ENCODE assay signal across 14 cellular contexts in genomic region chr5:9852686-9853085, GRCh38.
"Had no signal": no experiment of that assay in that cellular context is flagged by ENCODE, and none has a peak within 500 bp of the region (broad histone marks: within the 10 kb centered on the region; RNA-seq: fewer than 3 reads in every experiment).

No MANE protein-coding gene starts in this region.

- H3K4me1 ChIP-seq: esophagus muscularis mucosa, left ventricle myocardium inferior, spleen had no signal

- DNase-seq: activated CD4-positive, alpha-beta memory T cell treated with anti-CD3 and anti-CD28 coated beads for 36 hours; activated CD4-positive, alpha-beta T cell treated with anti-CD3 and anti-CD28 coated beads for 36 hours; activated T-cell treated with anti-CD3 and anti-CD28 coated beads for 4 hours; amniotic stem cell; cortex of kidney; effector CD4-positive, alpha-beta T cell; head of caudate nucleus; left ventricle myocardium inferior; occipital lobe; retina; spleen; stimulated activated CD4-positive, alpha-beta T cell treated with anti-CD3 and anti-CD28 coated beads, Interleukin-4, amount 100 ng/mL, for 4 hours; stimulated activated naive B cell treated with anti-CD40 and anti-IgM and Interleukin-4, amounts not matched to agents 10 μg/mL and 1 μg/mL and 100 μg/mL, for 72 hours had no signal

- H3K36me3 ChIP-seq: esophagus muscularis mucosa, left ventricle myocardium inferior, spleen had no signal

- H3K27ac ChIP-seq: esophagus muscularis mucosa, left ventricle myocardium inferior, spleen had no signal

- H3K27me3 ChIP-seq: spleen had no signal

- H3K4me3 ChIP-seq: esophagus muscularis mucosa, left ventricle myocardium inferior, spleen had no signal
